In the genomic region with DNA sequence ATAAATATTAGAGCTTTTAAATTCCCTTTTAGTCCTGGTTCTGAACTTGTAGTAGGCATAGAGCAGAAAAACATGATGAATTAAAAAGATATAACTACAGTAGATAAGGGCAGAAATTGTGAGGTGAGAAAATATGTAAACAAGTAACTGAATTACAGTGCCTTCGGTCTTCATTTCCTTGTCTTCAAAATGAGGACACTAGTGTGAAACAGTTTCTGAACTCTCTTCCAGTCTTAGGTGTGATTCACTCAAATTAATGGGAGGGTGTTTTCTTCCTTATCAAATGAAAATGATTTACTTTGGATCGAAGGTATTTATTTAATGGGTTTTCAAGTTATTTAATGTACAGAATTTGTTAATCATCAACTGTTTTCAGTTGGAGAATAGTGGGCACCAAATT, we compare ENCODE assay signal across 12 cellular contexts. TPM values are rescaled to one million over a fixed set of nuclear protein-coding genes. Genes with fewer than 3 reads are reported as not detected.
DNase-seq lines count a peak whose midpoint lies in the region; ATAC-seq, FAIRE-seq and TF ChIP-seq lines count a peak whose summit lies in the region.
"Had no signal": no experiment of that assay in that cellular context is flagged by ENCODE, and none has a peak within 500 bp of the region (broad histone marks: within the 10 kb centered on the region; RNA-seq: fewer than 3 reads in every experiment).

No MANE protein-coding gene starts in this region.

- no peak overlapping the region for H3K27ac Mint-ChIP-seq in effector memory CD8-positive, alpha-beta T cell
- H3K27ac Mint-ChIP-seq: stimulated activated memory B cell treated with anti-CD40 and anti-IgM and Interleukin-4, amounts not matched to agents 10 μg/mL and 1 μg/mL and 100 μg/mL, for 72 hours had no signal

- peak overlapping the region; percentile 100 for H3K4me2 ChIP-seq in A549
- H3K4me2 ChIP-seq in MM.1S (ENCODE audit: low read depth, low read length): peak overlapping the region; percentile 89; the same call in 1 of the 2 replicates

- H3K36me3 Mint-ChIP-seq in effector memory CD8-positive, alpha-beta T cell (ENCODE audit: insufficient read depth): no peaks in the 10 kb centered on the region
- H3K36me3 Mint-ChIP-seq: stimulated activated memory B cell treated with anti-CD40 and anti-IgM and Interleukin-4, amounts not matched to agents 10 μg/mL and 1 μg/mL and 100 μg/mL, for 72 hours had no signal

- CTCF ChIA-PET in A549 (lab: Yijun Ruan, JAX): interaction anchor here (0.9 to 5.2 kb wide), 9 partner anchors 17 to 83 kb away, joined by 3 to 29 read pairs (median 4); no protein-coding TSS in a partner anchor

- DNase-seq in A549 (ENCODE audit: low read depth in 1 of 2, low spot score in 1 of 2): no peak
- DNase-seq in MM.1S: no peak
- no peak for DNase-seq in effector memory CD8-positive, alpha-beta T cell
- no peak for DNase-seq in mucosa of descending colon
- DNase-seq in NCI-H1048 (lab: John Stamatoyannopoulos, UW): no peak
- no peak for DNase-seq in NCI-H2107 (lab: John Stamatoyannopoulos, UW)
- DNase-seq in UCSD-AML1 (lab: John Stamatoyannopoulos, UW; ENCODE audit: unreplicated experiment): no peak
- DNase-seq: HCEC 1CT, NCI-H524 treated with DMSO at 0.1 percent for 48 hours had no signal

- intact Hi-C loops in mucosa of descending colon (cut with DNase I, micrococcal nuclease): no loop called here

- H3K4me3 Mint-ChIP-seq in effector memory CD8-positive, alpha-beta T cell: peak overlapping the region; percentile 67 to 86

- TF ChIP-seq CTCF in A549 (IDR thresholded peaks at IDR 0.05) (no peak), MM.1S (IDR thresholded peaks at IDR 0.05; ENCODE audit: low read length) (no peak), mucosa of descending colon (IDR thresholded peaks at IDR 0.05) (no peak)

- no peak overlapping the region for H2AFZ ChIP-seq in MM.1S (ENCODE audit: low read length)

- 51% methylated on average over 2 of the region's 2 CpGs for WGBS in A549 (ENCODE audit: missing lambda C conversion rate)

- no peaks in the 10 kb centered on the region for H4K20me1 ChIP-seq in MM.1S (ENCODE audit: insufficient read depth, low read length)
- H4K20me1 ChIP-seq: BLaER1 had no signal

- H3K27ac ChIP-seq in A549: no peak overlapping the region; a peak in 1 of 6 replicates
- H3K27ac ChIP-seq in MM.1S (ENCODE audit: low read length): no peak overlapping the region
- H3K27ac ChIP-seq: BLaER1 had no signal

- TF ChIP-seq POLR2A in A549 (IDR thresholded peaks at IDR 0.05; ENCODE audit: low read length): no peak

- no peak for TF ChIP-seq EP300 in A549 (IDR thresholded peaks at IDR 0.05)

- H3K4me1 Mint-ChIP-seq in effector memory CD8-positive, alpha-beta T cell (ENCODE audit: low read depth in 2 of 2): peaks cover 0 to 7% of the 10 kb centered on the region in 2 donors

- H3K4me1 ChIP-seq in A549 (peaks cover 15% of the 10 kb centered on the region; the same call in 2 of the 3 replicates), MM.1S (ENCODE audit: low read length) (no peaks in the 10 kb centered on the region), mucosa of descending colon (ENCODE audit: low read depth) (peaks cover 17% of the 10 kb centered on the region)

- H3K27me3 Mint-ChIP-seq in effector memory CD8-positive, alpha-beta T cell: peaks cover 38 to 39% of the 10 kb centered on the region in 2 donors

- no peak for FAIRE-seq in A549 (lab: Jason Lieb, UNC)

- POLR2A ChIA-PET in A549 (lab: Yijun Ruan, JAX): no interaction called here

- ATAC-seq in A549 (no peak), mucosa of descending colon (peak; percentile 21), HG02763 (IDR thresholded peaks at IDR 0.05; ENCODE audit: unreplicated experiment) (no peak)
- ATAC-seq in effector memory CD8-positive, alpha-beta T cell (replicated peaks): no peak
- ATAC-seq: stimulated activated memory B cell treated with anti-CD40 and anti-IgM and Interleukin-4, amounts not matched to agents 10 μg/mL and 1 μg/mL and 100 μg/mL, for 72 hours had no signal

- no peaks in the 10 kb centered on the region for H3K27me3 ChIP-seq in MM.1S (replicated peaks; ENCODE audit: insufficient read depth, low read length)

- H3K9me2 ChIP-seq in MM.1S (replicated peaks; ENCODE audit: insufficient read depth, low read length): no peaks in the 10 kb centered on the region

- no peak overlapping the region for H3K9ac ChIP-seq in MM.1S (ENCODE audit: low read length)

- no peaks in the 10 kb centered on the region for H3K36me3 ChIP-seq in MM.1S (replicated peaks; ENCODE audit: insufficient read depth, low read length)
- H3K36me3 ChIP-seq in mucosa of descending colon (ENCODE audit: low read depth): no peaks in the 10 kb centered on the region
- H3K36me3 ChIP-seq: BLaER1 had no signal

- peaks cover 5% of the 10 kb centered on the region for H3K79me2 ChIP-seq in MM.1S (ENCODE audit: low read length)

- H3K9me3 Mint-ChIP-seq in effector memory CD8-positive, alpha-beta T cell: no peaks in the 10 kb centered on the region
- H3K9me3 Mint-ChIP-seq: stimulated activated memory B cell treated with anti-CD40 and anti-IgM and Interleukin-4, amounts not matched to agents 10 μg/mL and 1 μg/mL and 100 μg/mL, for 72 hours had no signal

- H3F3A ChIP-seq in MM.1S (ENCODE audit: insufficient read depth, low read length): peaks cover 18% of the 10 kb centered on the region

- H3K4me3 ChIP-seq in A549: peak overlapping the region; percentile 83; the same call in 1 of the 3 replicates
- H3K4me3 ChIP-seq in MM.1S (ENCODE audit: low read length): no peak overlapping the region
- peak overlapping the region; percentile 73 for H3K4me3 ChIP-seq in mucosa of descending colon

- TF ChIP-seq RAD21 in A549 (conservative IDR thresholded peaks at IDR 0.05 in 1 of 2, IDR thresholded peaks at IDR 0.05 in 1 of 2): no peak

- no peaks in the 10 kb centered on the region for H3K9me3 ChIP-seq in A549
- H3K9me3 ChIP-seq in MM.1S (replicated peaks; ENCODE audit: insufficient read depth, low read length): no peaks in the 10 kb centered on the region
- no peaks in the 10 kb centered on the region for H3K9me3 ChIP-seq in mucosa of descending colon
- H3K9me3 ChIP-seq: BLaER1 had no signal

TF ChIP-seq in A549, 52 proteins besides CTCF, POLR2A, EP300 and RAD21:
- TF ChIP-seq GATA3 (IDR thresholded peaks at IDR 0.05; ENCODE audit: borderline replicate concordance): no peak
- no peak for TF ChIP-seq NFE2L2 (conservative IDR thresholded peaks at IDR 0.05; ENCODE audit: low read length)
- no peak for TF ChIP-seq NR3C1 (IDR thresholded peaks at IDR 0.05)
- TF ChIP-seq HOXB13 (CRISPR knock-in tag; IDR thresholded peaks at IDR 0.05; ENCODE audit: low read depth): no peak
- TF ChIP-seq SMC3 (IDR thresholded peaks at IDR 0.05): no peak
- no peak for TF ChIP-seq BHLHE40 (IDR thresholded peaks at IDR 0.05; ENCODE audit: low read depth, low read length)
- no peak for TF ChIP-seq MAFK (IDR thresholded peaks at IDR 0.05; ENCODE audit: partially characterized antibody)

RNA-seq across cellular contexts. Expression of gene FGD4, which starts 1.5 kb away (rescaled TPM):
- polyA plus RNA-seq in A549 (2011; rRNA removed) (5.6 and 6.0 TPM in 2 replicates), A549 (2017; fragmentation: RNase III; extraction: RNeasy Plus Mini Kit Qiagen cat#74134 plus additional on column Dnase treatment) (1.7 to 2.2 TPM (median 2.0 TPM) in 3 replicates)
- polyA plus RNA-seq in A549 (2012; cell fraction: cytosol; rRNA removed): 0.62 and 0.91 TPM in 2 replicates
- 1.0 and 1.4 TPM in 2 replicates for polyA plus RNA-seq in A549 (2012; cell fraction: nucleus; rRNA removed)
- polyA minus RNA-seq in A549 (2011; rRNA and poly(A)+ RNA removed): 14.3 and 19.3 TPM in 2 replicates
- total RNA-seq in mucosa of descending colon: 10 to 100 TPM; 31.5 to 66.7 (median 51.7) TPM
